In the genomic region with DNA sequence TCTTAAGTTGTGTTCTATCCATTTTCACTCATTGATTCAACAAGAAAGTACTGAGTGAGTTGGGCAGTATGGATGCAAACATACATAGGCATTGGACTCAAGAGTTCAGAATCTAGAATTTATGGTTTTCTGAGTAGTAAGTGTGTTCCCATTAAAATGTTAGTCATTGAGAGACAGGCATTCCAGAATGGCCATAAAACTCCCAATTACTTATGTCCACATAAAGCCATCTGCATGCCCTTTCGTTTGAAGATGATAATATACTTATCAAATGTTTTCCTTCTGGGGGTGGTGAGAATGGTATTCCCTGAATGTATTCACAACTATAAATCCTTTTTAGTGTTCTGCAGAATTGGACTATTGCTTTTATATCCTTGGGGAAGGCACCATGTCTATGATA, we compare ENCODE assay signal across 28 cellular contexts.
DNase-seq lines count a peak whose midpoint lies in the region; ATAC-seq, FAIRE-seq and TF ChIP-seq lines count a peak whose summit lies in the region.
"Had no signal": no experiment of that assay in that cellular context is flagged by ENCODE, and none has a peak within 500 bp of the region (broad histone marks: within the 10 kb centered on the region; RNA-seq: fewer than 3 reads in every experiment).

No MANE protein-coding gene starts in this region.

- no TSS peak for BruUV-seq in Caco-2 (replicated peaks; lab: Mats Ljungman, UMichigan)

- no peak for TF ChIP-seq EP300 in neural cell (conservative IDR thresholded peaks at IDR 0.05; ENCODE audit: poor library complexity, severe bottlenecking)

- no peaks in the 10 kb centered on the region for H3K27me3 Mint-ChIP-seq in Caco-2 (ENCODE audit: insufficient read depth, unreplicated experiment)
- H3K27me3 Mint-ChIP-seq in astrocyte (ENCODE audit: low read depth, unreplicated experiment) = no peaks in the 10 kb centered on the region
- H3K27me3 Mint-ChIP-seq: activated CD4-positive, alpha-beta T cell treated with anti-CD3 and anti-CD28 coated beads, Interleukin-2, amount 10 ng/mL, durations not matched to agents 7 days and 5 days; activated naive CD4-positive, alpha-beta T cell treated with anti-CD3 and anti-CD28 coated beads, Interleukin-2, amount 10 ng/mL, durations not matched to agents 7 days and 5 days; CD8-positive, alpha-beta memory T cell; effector memory CD8-positive, alpha-beta T cell; stimulated activated naive CD8-positive, alpha-beta T cell treated with anti-CD3 and anti-CD28 coated beads, Interleukin-15, amount 100 ng/mL, for 72 hours had no signal

- no peaks in the 10 kb centered on the region for H3K9me3 Mint-ChIP-seq in Caco-2 (ENCODE audit: unreplicated experiment)
- no peaks in the 10 kb centered on the region for H3K9me3 Mint-ChIP-seq in astrocyte (ENCODE audit: unreplicated experiment)
- H3K9me3 Mint-ChIP-seq: activated CD4-positive, alpha-beta T cell treated with anti-CD3 and anti-CD28 coated beads, Interleukin-2, amount 10 ng/mL, durations not matched to agents 7 days and 5 days; activated naive CD4-positive, alpha-beta T cell treated with anti-CD3 and anti-CD28 coated beads, Interleukin-2, amount 10 ng/mL, durations not matched to agents 7 days and 5 days; activated T-helper 1 cell treated with anti-CD3 and anti-CD28 coated beads, Interleukin-12 subunit alpha, Interleukin-12 subunit beta, Interleukin-2, Interleukin-4 antibody, amounts not matched to agents 30 ng/mL and 10 ng/mL and 1 ng/mL, durations not matched to agents 14 hours and 24 hours and 36 hours had no signal

- H3K4me1 ChIP-seq in Caco-2 = peaks cover 21% of the 10 kb centered on the region
- peaks cover 6% of the 10 kb centered on the region for H3K4me1 ChIP-seq in astrocyte (ENCODE audit: insufficient read depth, low read length)
- H3K4me1 ChIP-seq: colonic mucosa had no signal

- H3K27me3 ChIP-seq in Caco-2 (replicated peaks; ENCODE audit: control insufficient read depth, insufficient read depth, low read length) = no peaks in the 10 kb centered on the region
- no peaks in the 10 kb centered on the region for H3K27me3 ChIP-seq in astrocyte (ENCODE audit: insufficient read depth, low read length)
- no peaks in the 10 kb centered on the region for H3K27me3 ChIP-seq in neural cell (ENCODE audit: insufficient read depth, low read depth, low read length)
- H3K27me3 ChIP-seq: colonic mucosa, tibial artery had no signal

- CTCF ChIA-PET in Caco-2 (lab: Charles Lee) (no interaction called here), HEK293T (lab: Yijun Ruan, JAX) (interaction anchor here (0.6 kb wide), 1 partner anchor 87 kb away, joined by 3 read pairs; no protein-coding TSS in a partner anchor)

- 0 out of 2 replicates have a peak, but pooled peaks cover 2% of the 10 kb centered on the region for H3K36me3 ChIP-seq in Caco-2 (ENCODE audit: control insufficient read depth, insufficient read depth, low read length)
- H3K36me3 ChIP-seq in astrocyte (ENCODE audit: insufficient read depth, low read length) = peaks cover 3% of the 10 kb centered on the region
- H3K36me3 ChIP-seq in neural cell (ENCODE audit: insufficient read depth, low read length) = no peaks in the 10 kb centered on the region
- H3K36me3 ChIP-seq: colonic mucosa, WERI-Rb-1 had no signal

- H3K4me1 Mint-ChIP-seq in Caco-2 (ENCODE audit: low read depth, unreplicated experiment) = peaks cover 26% of the 10 kb centered on the region
- peaks cover 12% of the 10 kb centered on the region for H3K4me1 Mint-ChIP-seq in astrocyte (ENCODE audit: low read depth, unreplicated experiment)
- H3K4me1 Mint-ChIP-seq: activated CD4-positive, alpha-beta T cell treated with anti-CD3 and anti-CD28 coated beads, Interleukin-2, amount 10 ng/mL, durations not matched to agents 7 days and 5 days; activated naive CD4-positive, alpha-beta T cell treated with anti-CD3 and anti-CD28 coated beads, Interleukin-2, amount 10 ng/mL, durations not matched to agents 7 days and 5 days; CD8-positive, alpha-beta memory T cell; stimulated activated naive CD8-positive, alpha-beta T cell treated with anti-CD3 and anti-CD28 coated beads, Interleukin-15, amount 100 ng/mL, for 72 hours had no signal

- TF ChIP-seq RAD21 in neural cell (conservative IDR thresholded peaks at IDR 0.05) = no peak

- POLR2A ChIA-PET in Caco-2 (lab: Charles Lee) (no interaction called here), HEK293T (lab: Yijun Ruan, JAX) (interaction anchor here (1.1 to 1.3 kb wide), 2 partner anchors 8 to 10 kb away, joined by 3 read pairs; no protein-coding TSS in a partner anchor)

- H3K9me2 ChIP-seq in neural cell (ENCODE audit: insufficient read depth, low read length) = no peaks in the 10 kb centered on the region

- no peak overlapping the region for H3K9ac ChIP-seq in astrocyte (ENCODE audit: low read length)
- no peak overlapping the region for H3K9ac ChIP-seq in neural cell (ENCODE audit: low read length)

- H3K27ac ChIP-seq in astrocyte (ENCODE audit: low read depth, low read length) = no peak overlapping the region
- H3K27ac ChIP-seq in neural cell (ENCODE audit: low read length) = peak overlapping the region; percentile 33
- H3K27ac ChIP-seq: colonic mucosa, tibial artery, WERI-Rb-1 had no signal

- ATAC-seq in HG02759 (IDR thresholded peaks at IDR 0.05; ENCODE audit: unreplicated experiment) = no peak
- ATAC-seq: effector memory CD8-positive, alpha-beta T cell; esophagus mucosa; left ventricle myocardium superior; sciatic nerve; stimulated activated naive CD8-positive, alpha-beta T cell treated with anti-CD3 and anti-CD28 coated beads, Interleukin-15, amount 100 ng/mL, for 72 hours had no signal

- TF ChIP-seq CTCF in Caco-2 (IDR thresholded peaks at IDR 0.05; ENCODE audit: insufficient read depth in 1 of 2, low read depth in 1 of 2, low read length in 1 of 2, severe bottlenecking in 1 of 2, unreplicated experiment in 1 of 2) (no peak), astrocyte (IDR thresholded peaks at IDR 0.05; ENCODE audit: insufficient read depth, low read depth, low read length) (no peak), neural cell (IDR thresholded peaks at IDR 0.05; ENCODE audit: poor library complexity, severe bottlenecking) (no peak)

- DNase-seq in Caco-2 (peak in 1 of 2 experiments; percentile 32), HEK293T (ENCODE audit: extremely low spot score) (no peak), astrocyte (ENCODE audit: low read depth) (no peak), midbrain (lab: John Stamatoyannopoulos, UW) (no peak), NCI-H146 (lab: John Stamatoyannopoulos, UW) (no peak), NCI-H1092 treated with DMSO at 0.1 percent for 48 hours (lab: John Stamatoyannopoulos, UW) (no peak)
- DNase-seq: activated CD4-positive, alpha-beta T cell treated with anti-CD3 and anti-CD28 coated beads, Interleukin-2, amount 10 ng/mL, durations not matched to agents 7 days and 5 days; activated naive CD4-positive, alpha-beta T cell treated with anti-CD3 and anti-CD28 coated beads, Interleukin-2, amount 10 ng/mL, durations not matched to agents 7 days and 5 days; amniotic stem cell; CD8-positive, alpha-beta memory T cell; colonic mucosa; DMS53; effector memory CD8-positive, alpha-beta T cell; hypothalamus; left ventricle myocardium superior; NCI-H1694 treated with DMSO at 0.1 percent for 48 hours; NCI-H2171; NCI-H524 treated with DMSO at 0.1 percent for 48 hours; stimulated activated naive CD8-positive, alpha-beta T cell treated with anti-CD3 and anti-CD28 coated beads, Interleukin-15, amount 100 ng/mL, for 72 hours; tibial artery; WERI-Rb-1 had no signal

- H2AFZ ChIP-seq in astrocyte (ENCODE audit: low read depth, low read length) (no peak overlapping the region), neural cell (ENCODE audit: low read depth, low read length) (no peak overlapping the region)

- no peak for FAIRE-seq in astrocyte (lab: Jason Lieb, UNC)
- FAIRE-seq: frontal cortex had no signal

- H3K4me2 ChIP-seq in astrocyte (ENCODE audit: low read length) = no peak overlapping the region
- H3K4me2 ChIP-seq in neural cell (ENCODE audit: low read length) = no peak overlapping the region

- H4K20me1 ChIP-seq in astrocyte (ENCODE audit: insufficient read depth, low read length) (no peaks in the 10 kb centered on the region), neural cell (ENCODE audit: insufficient read depth) (no peaks in the 10 kb centered on the region)

- H3K79me2 ChIP-seq in astrocyte (ENCODE audit: insufficient read depth, low read length) (no peaks in the 10 kb centered on the region), neural cell (replicated peaks; ENCODE audit: insufficient read depth, low read length) (no peaks in the 10 kb centered on the region)

- H3K36me3 Mint-ChIP-seq in Caco-2 (ENCODE audit: insufficient read depth, unreplicated experiment) (peaks cover 13% of the 10 kb centered on the region), astrocyte (ENCODE audit: low read depth, unreplicated experiment) (peaks cover 17% of the 10 kb centered on the region)
- H3K36me3 Mint-ChIP-seq: activated naive CD4-positive, alpha-beta T cell treated with anti-CD3 and anti-CD28 coated beads, Interleukin-2, amount 10 ng/mL, durations not matched to agents 7 days and 5 days; CD8-positive, alpha-beta memory T cell had no signal

- no peaks in the 10 kb centered on the region for H3K9me3 ChIP-seq in Caco-2
- no peaks in the 10 kb centered on the region for H3K9me3 ChIP-seq in astrocyte (ENCODE audit: insufficient read depth, low read depth, low read length)
- no peaks in the 10 kb centered on the region for H3K9me3 ChIP-seq in neural cell (ENCODE audit: low read length)
- H3K9me3 ChIP-seq: colonic mucosa, tibial artery had no signal

- no peaks in the 10 kb centered on the region for H3F3A ChIP-seq in neural cell (ENCODE audit: insufficient read depth, low read length, poor library complexity, severe bottlenecking)

- H3K4me3 Mint-ChIP-seq in Caco-2 (ENCODE audit: unreplicated experiment) (peak overlapping the region; percentile 23), astrocyte (ENCODE audit: unreplicated experiment) (no peak overlapping the region)
- H3K4me3 Mint-ChIP-seq: activated CD4-positive, alpha-beta T cell treated with anti-CD3 and anti-CD28 coated beads, Interleukin-2, amount 10 ng/mL, durations not matched to agents 7 days and 5 days; activated naive CD4-positive, alpha-beta T cell treated with anti-CD3 and anti-CD28 coated beads, Interleukin-2, amount 10 ng/mL, durations not matched to agents 7 days and 5 days; activated T-helper 1 cell treated with anti-CD3 and anti-CD28 coated beads, Interleukin-12 subunit alpha, Interleukin-12 subunit beta, Interleukin-2, Interleukin-4 antibody, amounts not matched to agents 30 ng/mL and 10 ng/mL and 1 ng/mL, durations not matched to agents 14 hours and 24 hours and 36 hours; CD8-positive, alpha-beta memory T cell; effector memory CD8-positive, alpha-beta T cell; stimulated activated naive CD8-positive, alpha-beta T cell treated with anti-CD3 and anti-CD28 coated beads, Interleukin-15, amount 100 ng/mL, for 72 hours had no signal

- peak overlapping the region; percentile 62 for H3K27ac Mint-ChIP-seq in Caco-2 (ENCODE audit: unreplicated experiment)
- H3K27ac Mint-ChIP-seq in astrocyte (ENCODE audit: unreplicated experiment) = peak overlapping the region; percentile 12
- H3K27ac Mint-ChIP-seq: activated CD4-positive, alpha-beta T cell treated with anti-CD3 and anti-CD28 coated beads, Interleukin-2, amount 10 ng/mL, durations not matched to agents 7 days and 5 days; activated naive CD4-positive, alpha-beta T cell treated with anti-CD3 and anti-CD28 coated beads, Interleukin-2, amount 10 ng/mL, durations not matched to agents 7 days and 5 days; activated T-helper 1 cell treated with anti-CD3 and anti-CD28 coated beads, Interleukin-12 subunit alpha, Interleukin-12 subunit beta, Interleukin-2, Interleukin-4 antibody, amounts not matched to agents 30 ng/mL and 10 ng/mL and 1 ng/mL, durations not matched to agents 14 hours and 24 hours and 36 hours; CD8-positive, alpha-beta memory T cell; effector memory CD8-positive, alpha-beta T cell had no signal

- H3K4me3 ChIP-seq in Caco-2 (ENCODE audit: low read depth, low read length) = no peak overlapping the region
- H3K4me3 ChIP-seq in astrocyte (ENCODE audit: insufficient read depth, low read depth, low read length) = no peak overlapping the region
- H3K4me3 ChIP-seq in neural cell (ENCODE audit: low read length) = no peak overlapping the region
- H3K4me3 ChIP-seq: colonic mucosa, GM12878, tibial artery had no signal

- intact Hi-C loops in Caco-2 (cut with micrococcal nuclease; ENCODE audit: unreplicated experiment) = loop anchor here (1.0 to 5.0 kb wide), 2 partner anchors 46 to 387 kb away; no protein-coding TSS in a partner anchor
